14 cellular contexts compared by ENCODE assay signal in genomic region chr9:31671011-31671410, GRCh38.
"Had no signal": no experiment of that assay in that cellular context is flagged by ENCODE, and none has a peak within 500 bp of the region (broad histone marks: within the 10 kb centered on the region; RNA-seq: fewer than 3 reads in every experiment).

No MANE protein-coding gene starts in this region.

- H3K4me3 ChIP-seq: gastrocnemius medialis, heart left ventricle, right atrium auricular region, skin epidermis had no signal

- H3K27me3 ChIP-seq: gastrocnemius medialis, heart left ventricle, right atrium auricular region had no signal

- H3K9me3 Mint-ChIP-seq: activated CD4-positive, alpha-beta memory T cell treated with anti-CD3 and anti-CD28 coated beads for 36 hours; activated naive CD4-positive, alpha-beta T cell treated with anti-CD3 and anti-CD28 coated beads for 36 hours; nephron progenitor cell had no signal

- H3K27ac Mint-ChIP-seq: activated CD4-positive, alpha-beta memory T cell treated with anti-CD3 and anti-CD28 coated beads for 36 hours; activated naive CD4-positive, alpha-beta T cell treated with anti-CD3 and anti-CD28 coated beads for 36 hours; nephron progenitor cell; progenitor cell of endocrine pancreas had no signal

- DNase-seq: activated CD4-positive, alpha-beta memory T cell treated with anti-CD3 and anti-CD28 coated beads for 36 hours; activated CD4-positive, CD25-positive, alpha-beta regulatory T cell; activated naive CD4-positive, alpha-beta T cell treated with anti-CD3 and anti-CD28 coated beads for 36 hours; amniotic stem cell; erythroblast; gastrocnemius medialis; heart left ventricle; nephron progenitor cell; stimulated activated CD4-positive, alpha-beta T cell treated with anti-CD3 and anti-CD28 coated beads, Interleukin-4, amount 100 ng/mL, for 4 hours; stimulated activated CD8-positive, alpha-beta memory T cell treated with anti-CD3 and anti-CD28 coated beads, Interleukin-4, amount 100 ng/mL, for 48 hours had no signal

- H3K27ac ChIP-seq: gastrocnemius medialis, heart left ventricle, right atrium auricular region, skin epidermis had no signal

- H3K36me3 ChIP-seq: gastrocnemius medialis, heart left ventricle, right atrium auricular region had no signal

- FAIRE-seq: colon had no signal

- H3K9me3 ChIP-seq: gastrocnemius medialis, right atrium auricular region had no signal

- H3K27me3 Mint-ChIP-seq: activated CD4-positive, alpha-beta memory T cell treated with anti-CD3 and anti-CD28 coated beads for 36 hours; progenitor cell of endocrine pancreas had no signal

- H3K4me1 Mint-ChIP-seq: nephron progenitor cell had no signal

- H3K36me3 Mint-ChIP-seq: activated CD4-positive, alpha-beta memory T cell treated with anti-CD3 and anti-CD28 coated beads for 36 hours had no signal

- H3K4me1 ChIP-seq: gastrocnemius medialis, heart left ventricle, right atrium auricular region had no signal

- ATAC-seq: gastrocnemius medialis, heart left ventricle had no signal

- H3K4me3 Mint-ChIP-seq: activated CD4-positive, alpha-beta memory T cell treated with anti-CD3 and anti-CD28 coated beads for 36 hours; activated naive CD4-positive, alpha-beta T cell treated with anti-CD3 and anti-CD28 coated beads for 36 hours; nephron progenitor cell had no signal
